In the genomic region with DNA sequence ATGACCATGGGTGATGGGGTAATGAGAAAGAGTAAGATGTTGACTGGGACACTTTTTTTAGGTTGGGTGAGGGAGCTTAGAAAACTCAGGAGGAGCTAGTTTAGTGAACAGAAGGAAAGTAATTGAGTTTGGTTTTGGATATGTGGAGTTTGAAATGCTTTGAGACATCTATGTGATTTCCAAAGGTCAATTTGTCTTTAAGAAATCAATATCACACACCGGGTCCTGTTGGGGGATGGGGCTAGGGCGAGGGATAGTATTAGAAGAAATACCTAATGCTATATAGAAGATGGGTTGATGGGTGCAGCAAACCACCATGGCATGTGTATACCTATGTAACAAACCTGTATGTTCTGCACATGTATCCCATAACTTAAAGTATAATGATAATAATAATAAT, we compare ENCODE assay signal across 10 cellular contexts.
"Had no signal": no experiment of that assay in that cellular context is flagged by ENCODE, and none has a peak within 500 bp of the region (broad histone marks: within the 10 kb centered on the region; RNA-seq: fewer than 3 reads in every experiment).

No MANE protein-coding gene starts in this region.

- H2AFZ ChIP-seq: GM23248, GM23338 had no signal

- H3K4me2 ChIP-seq: GM23338 had no signal

- H3K27ac ChIP-seq: GM23248 had no signal

- ATAC-seq: GM23338, HCT116 had no signal

- FAIRE-seq: H1, H54 had no signal

- H3K27ac Mint-ChIP-seq: GM23338, H9, HFFc6 had no signal

- H3K4me3 ChIP-seq: GM23248, GM23338 had no signal

- H3K4me3 Mint-ChIP-seq: GM23338, H9, HFFc6 had no signal

- H3K9me3 Mint-ChIP-seq: GM23338, H9 had no signal

- DNase-seq: GM23248, GOT3, H7, H9, HCEC 1CT, HFFc6 had no signal

- H3K9ac ChIP-seq: GM23248 had no signal

- H3K4me1 Mint-ChIP-seq: GM23338, H9 had no signal
